8 cellular contexts compared by ENCODE assay signal in the genomic region with DNA sequence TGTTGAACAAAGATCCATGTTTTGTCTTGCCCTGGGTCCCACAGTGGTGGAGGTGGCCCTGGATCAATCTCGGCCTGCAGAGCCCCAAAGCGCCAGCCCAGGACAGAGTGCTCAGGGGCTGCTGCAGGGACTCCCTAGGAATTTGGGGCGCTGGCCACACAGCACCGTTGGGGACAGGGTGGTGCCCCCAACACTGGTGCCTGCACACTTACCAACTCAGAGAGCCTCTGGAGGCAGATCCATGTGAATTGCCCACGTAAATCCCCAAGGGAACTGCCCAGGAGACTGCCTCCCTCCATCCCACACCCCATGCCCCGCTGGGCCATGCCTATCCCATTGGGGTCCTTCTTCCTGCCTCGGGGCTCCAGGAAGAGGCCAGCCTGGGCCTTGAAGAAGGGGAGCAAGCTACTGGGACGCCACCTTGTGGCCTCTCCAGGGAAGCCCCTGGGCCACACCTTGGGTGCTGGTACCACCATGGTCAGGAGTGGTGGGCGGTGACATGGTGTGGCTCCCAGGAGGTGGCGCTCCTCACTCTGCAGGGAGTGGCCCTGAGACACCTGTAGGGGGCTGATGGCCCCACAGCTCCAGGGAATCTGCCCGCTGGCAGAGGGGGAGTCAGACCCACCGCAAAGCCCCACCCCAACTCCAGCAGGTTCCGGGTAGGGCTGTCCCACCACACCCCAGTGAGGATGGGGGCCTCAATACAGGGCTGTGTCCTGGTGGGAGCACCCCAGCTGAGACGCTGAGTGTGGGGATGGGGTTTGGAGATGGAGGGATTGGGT. TPM values are rescaled to one million over a fixed set of nuclear protein-coding genes. Genes with fewer than 3 reads are reported as not detected.
DNase-seq lines count a peak whose midpoint lies in the region; ATAC-seq and TF ChIP-seq lines count a peak whose summit lies in the region.

No MANE protein-coding gene starts in this region.

- H3K4me3 Mint-ChIP-seq in mesothelial cell of epicardium = no peak overlapping the region

- no peaks in the 10 kb centered on the region for H3K4me1 Mint-ChIP-seq in mesothelial cell of epicardium

- DNase-seq in NCI-H2107 treated with DMSO at 0.1 percent for 48 hours (lab: John Stamatoyannopoulos, UW; ENCODE audit: unreplicated experiment) (peak; percentile 15), NCI-H2107 (lab: John Stamatoyannopoulos, UW) (no peak), NCI-H2081 (lab: John Stamatoyannopoulos, UW) (peak; percentile 75 to 85), dermis blood vessel endothelial cell (peak; percentile 85), mesothelial cell of epicardium (ENCODE audit: low spot score in 2 of 2, unreplicated experiment in 2 of 2) (no peak)
- DNase-seq in activated CD4-positive, CD25-positive, alpha-beta regulatory T cell treated with anti-CD3 and anti-CD28 coated beads, Interleukin-2, amount 50 U/mL, for 72 hours = peak; percentile 74
- DNase-seq in stimulated activated naive CD4-positive, alpha-beta T cell treated with Interleukin-2 at 50 U/mL for 16 hours (lab: John Stamatoyannopoulos, UW) = peak; percentile 61

- no peak overlapping the region for H3K27ac Mint-ChIP-seq in mesothelial cell of epicardium

- peak; percentile 19 for TF ChIP-seq CTCF in mesothelial cell of epicardium (IDR thresholded peaks at IDR 0.05; ENCODE audit: unreplicated experiment)

- no peaks in the 10 kb centered on the region for H3K9me3 Mint-ChIP-seq in mesothelial cell of epicardium

- ATAC-seq in HG02623 (IDR thresholded peaks at IDR 0.05; ENCODE audit: unreplicated experiment) = peak; percentile 73

- no peaks in the 10 kb centered on the region for H3K36me3 Mint-ChIP-seq in mesothelial cell of epicardium

- H3K27me3 Mint-ChIP-seq in mesothelial cell of epicardium (ENCODE audit: low read depth) = no peaks in the 10 kb centered on the region

RNA-seq across cellular contexts. Expression of gene CFAP99, which starts 22.8 kb away (rescaled TPM):
- total RNA-seq in dermis blood vessel endothelial cell (0.17 TPM in 1 of 2 replicates, not detected in the other), mesothelial cell of epicardium (0.11 TPM in 1 of 3 replicates, not detected in the others)

RNA-seq across cellular contexts. Expression of gene ZFYVE28, which starts 23.1 kb away (rescaled TPM):
- total RNA-seq in dermis blood vessel endothelial cell (7.5 and 8.6 TPM in 2 replicates), mesothelial cell of epicardium (0.38 to 0.51 TPM (median 0.45 TPM) in 3 replicates)

RNA-seq across cellular contexts. Expression of gene RNF4, which starts 27.3 kb away (rescaled TPM):
- 79.5 and 85.4 TPM in 2 replicates for total RNA-seq in dermis blood vessel endothelial cell
- 59.8 to 63.8 TPM (median 61.0 TPM) in 3 replicates for total RNA-seq in mesothelial cell of epicardium

Comparison
In these comparisons a context has a peak if more than half of its experiments do, and no peak if none do; other contexts are left out.
1. DNase-seq: peak in NCI-H2107 treated with DMSO at 0.1 percent for 48 hours (single experiment), NCI-H2081 (2 of 2), activated CD4-positive, CD25-positive, alpha-beta regulatory T cell treated with anti-CD3 and anti-CD28 coated beads, Interleukin-2, amount 50 U/mL, for 72 hours (single experiment), dermis blood vessel endothelial cell (single experiment) and stimulated activated naive CD4-positive, alpha-beta T cell treated with Interleukin-2 at 50 U/mL for 16 hours (single experiment); none in NCI-H2107 (single experiment) and mesothelial cell of epicardium (0 of 2).